8 cellular contexts compared by ENCODE assay signal in genomic region chr12:66776974-66777373, GRCh38.
DNase-seq lines count a peak whose midpoint lies in the region; ATAC-seq and TF ChIP-seq lines count a peak whose summit lies in the region.

No MANE protein-coding gene starts in this region.

- H3K4me3 ChIP-seq in smooth muscle cell: no peak overlapping the region

- H3K4me1 Mint-ChIP-seq in activated CD4-positive, alpha-beta memory T cell treated with anti-CD3 and anti-CD28 coated beads, Interleukin-2, amount 10 ng/mL, durations not matched to agents 7 days and 5 days: peaks cover 26% of the 10 kb centered on the region

- H3K36me3 ChIP-seq in smooth muscle cell (ENCODE audit: low read depth): no peaks in the 10 kb centered on the region

- no peaks in the 10 kb centered on the region for H3K36me3 Mint-ChIP-seq in activated CD4-positive, alpha-beta memory T cell treated with anti-CD3 and anti-CD28 coated beads, Interleukin-2, amount 10 ng/mL, durations not matched to agents 7 days and 5 days (ENCODE audit: low read depth)

- H4K20me1 ChIP-seq in smooth muscle cell (ENCODE audit: low read depth): no peaks in the 10 kb centered on the region

- no peak overlapping the region for H3K9ac ChIP-seq in smooth muscle cell (ENCODE audit: low read depth)

- 88% methylated on average over 2 of the region's 2 CpGs for WGBS in smooth muscle cell (ENCODE audit: low lambda C conversion rate)

- H3K27me3 ChIP-seq in smooth muscle cell (ENCODE audit: low read depth): no peaks in the 10 kb centered on the region

- H3K4me3 Mint-ChIP-seq in activated CD4-positive, alpha-beta memory T cell treated with anti-CD3 and anti-CD28 coated beads, Interleukin-2, amount 10 ng/mL, durations not matched to agents 7 days and 5 days: peak overlapping the region; percentile 40

- no peaks in the 10 kb centered on the region for H3K79me2 ChIP-seq in smooth muscle cell (ENCODE audit: low read depth)

- H3K9me3 Mint-ChIP-seq in activated CD4-positive, alpha-beta memory T cell treated with anti-CD3 and anti-CD28 coated beads, Interleukin-2, amount 10 ng/mL, durations not matched to agents 7 days and 5 days: no peaks in the 10 kb centered on the region

- H3K27ac ChIP-seq in smooth muscle cell (ENCODE audit: low read depth) (no peak overlapping the region), substantia nigra (ENCODE audit: low read depth, low read length, poor library complexity, severe bottlenecking) (no peak overlapping the region)

- peak; percentile 77 for DNase-seq in activated CD4-positive, alpha-beta memory T cell treated with anti-CD3 and anti-CD28 coated beads, Interleukin-2, amount 10 ng/mL, durations not matched to agents 7 days and 5 days
- DNase-seq in stimulated activated CD4-positive, alpha-beta T cell treated with anti-CD3 and anti-CD28 coated beads, Interleukin-2, amount 100 ng/mL, for 48 hours: peak; percentile 6 to 24
- DNase-seq in smooth muscle cell (lab: John Stamatoyannopoulos, UW; ENCODE audit: unreplicated experiment) (no peak), NCI-H446 treated with DMSO at 0.1 percent for 48 hours (lab: John Stamatoyannopoulos, UW) (no peak), 8988T (no peak), substantia nigra (lab: John Stamatoyannopoulos, UW) (no peak)

- peaks cover 59% of the 10 kb centered on the region for H3K27me3 Mint-ChIP-seq in activated CD4-positive, alpha-beta memory T cell treated with anti-CD3 and anti-CD28 coated beads, Interleukin-2, amount 10 ng/mL, durations not matched to agents 7 days and 5 days

- no peak overlapping the region for H3K4me2 ChIP-seq in smooth muscle cell

- POLR2A ChIA-PET in activated CD4-positive, alpha-beta memory T cell treated with anti-CD3 and anti-CD28 coated beads, Interleukin-2, amount 10 ng/mL, durations not matched to agents 7 days and 5 days (lab: Charles Lee): no interaction called here

- CTCF ChIA-PET in activated CD4-positive, alpha-beta memory T cell treated with anti-CD3 and anti-CD28 coated beads, Interleukin-2, amount 10 ng/mL, durations not matched to agents 7 days and 5 days (lab: Charles Lee): no interaction called here

- H3K27ac Mint-ChIP-seq in activated CD4-positive, alpha-beta memory T cell treated with anti-CD3 and anti-CD28 coated beads, Interleukin-2, amount 10 ng/mL, durations not matched to agents 7 days and 5 days: peak overlapping the region; percentile 67

- no peaks in the 10 kb centered on the region for H3K4me1 ChIP-seq in smooth muscle cell (ENCODE audit: low read depth)

- ATAC-seq in GM18867 (IDR thresholded peaks at IDR 0.05; ENCODE audit: unreplicated experiment) (peak; percentile 100), HG02759 (IDR thresholded peaks at IDR 0.05; ENCODE audit: unreplicated experiment) (peak; percentile 78)

- H2AFZ ChIP-seq in smooth muscle cell (ENCODE audit: low read depth): no peak overlapping the region

- no peak for TF ChIP-seq CTCF in smooth muscle cell (IDR thresholded peaks at IDR 0.05; ENCODE audit: borderline replicate concordance, insufficient read depth, poor library complexity, severe bottlenecking)

- H3K9me3 ChIP-seq in smooth muscle cell (replicated peaks; ENCODE audit: low read depth): no peaks in the 10 kb centered on the region

- no peaks in the 10 kb centered on the region for H3F3A ChIP-seq in smooth muscle cell (ENCODE audit: low read depth)

Comparison
In these comparisons a context has a peak if more than half of its experiments do, and no peak if none do; other contexts are left out.
1. DNase-seq: peak in activated CD4-positive, alpha-beta memory T cell treated with anti-CD3 and anti-CD28 coated beads, Interleukin-2, amount 10 ng/mL, durations not matched to agents 7 days and 5 days (single experiment) and stimulated activated CD4-positive, alpha-beta T cell treated with anti-CD3 and anti-CD28 coated beads, Interleukin-2, amount 100 ng/mL, for 48 hours (2 of 2); none in smooth muscle cell (single experiment), NCI-H446 treated with DMSO at 0.1 percent for 48 hours (single experiment), 8988T (single experiment) and substantia nigra (0 of 49).